ENCODE assay signal across 8 cellular contexts in the genomic region with DNA sequence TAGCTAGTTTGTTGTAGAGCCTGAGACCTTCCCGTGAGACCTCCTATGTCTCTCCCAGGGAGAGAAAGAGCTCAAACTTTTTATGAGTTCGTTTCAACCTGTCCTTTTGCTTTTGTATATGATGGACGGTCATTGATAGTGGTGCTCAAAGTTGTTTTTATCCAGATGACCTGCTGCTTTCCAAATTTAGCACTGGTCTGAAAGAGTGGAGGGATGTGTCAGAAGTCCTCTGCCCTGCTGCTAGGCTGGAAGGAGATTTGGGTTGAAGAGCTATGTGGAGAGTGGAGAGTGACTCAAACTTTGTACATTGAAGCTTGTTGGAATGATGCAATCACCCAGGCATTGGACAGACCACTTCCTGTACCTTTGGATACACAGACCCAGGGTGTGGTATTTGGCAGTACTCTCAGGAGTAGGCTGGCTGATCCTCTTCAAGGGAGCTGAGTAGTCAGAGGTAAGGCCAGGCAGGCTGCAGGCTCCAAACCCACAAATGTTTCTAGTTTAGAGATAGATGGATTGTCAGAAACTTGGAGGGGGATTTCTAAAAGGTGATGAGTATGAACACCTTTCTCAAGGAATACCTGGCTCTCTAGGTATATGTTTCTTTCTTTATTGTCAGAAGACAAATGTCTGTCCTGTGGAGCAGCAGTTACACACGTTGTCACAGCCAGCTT. TPM values are rescaled to one million over a fixed set of nuclear protein-coding genes. Genes with fewer than 3 reads are reported as not detected.
DNase-seq lines count a peak whose midpoint lies in the region; ATAC-seq and TF ChIP-seq lines count a peak whose summit lies in the region.

No MANE protein-coding gene starts in this region.

- no peak overlapping the region for H3K4me3 Mint-ChIP-seq in mesothelial cell of epicardium
- H3K4me3 Mint-ChIP-seq in effector memory CD8-positive, alpha-beta T cell, result no peak overlapping the region

- H3K27ac Mint-ChIP-seq in mesothelial cell of epicardium, result peak overlapping the region; percentile 4
- no peak overlapping the region for H3K27ac Mint-ChIP-seq in effector memory CD8-positive, alpha-beta T cell

- peaks cover 32% of the 10 kb centered on the region for H3K4me1 Mint-ChIP-seq in mesothelial cell of epicardium
- no peaks in the 10 kb centered on the region for H3K4me1 Mint-ChIP-seq in effector memory CD8-positive, alpha-beta T cell (ENCODE audit: low read depth in 2 of 2)

- DNase-seq in CD1c-positive myeloid dendritic cell (ENCODE audit: extremely low spot score) (peak; percentile 50), LoVo (ENCODE audit: low spot score) (peak; percentile 96), amniotic stem cell (lab: John Stamatoyannopoulos, UW) (peak; percentile 76), mesothelial cell of epicardium (ENCODE audit: low spot score in 2 of 2, unreplicated experiment in 2 of 2) (no peak), NCI-H1417 (lab: John Stamatoyannopoulos, UW) (no peak), foreskin melanocyte (no peak)
- no peak for DNase-seq in effector memory CD8-positive, alpha-beta T cell

- H3K36me3 Mint-ChIP-seq in mesothelial cell of epicardium, result no peaks in the 10 kb centered on the region
- no peaks in the 10 kb centered on the region for H3K36me3 Mint-ChIP-seq in effector memory CD8-positive, alpha-beta T cell (ENCODE audit: insufficient read depth)

- no peak for TF ChIP-seq CTCF in mesothelial cell of epicardium (IDR thresholded peaks at IDR 0.05; ENCODE audit: unreplicated experiment)

- H3K27me3 Mint-ChIP-seq in mesothelial cell of epicardium (ENCODE audit: low read depth), result no peaks in the 10 kb centered on the region
- no peaks in the 10 kb centered on the region for H3K27me3 Mint-ChIP-seq in effector memory CD8-positive, alpha-beta T cell

- no peaks in the 10 kb centered on the region for H3K9me3 Mint-ChIP-seq in mesothelial cell of epicardium
- no peaks in the 10 kb centered on the region for H3K9me3 Mint-ChIP-seq in effector memory CD8-positive, alpha-beta T cell

- ATAC-seq in GM19463 (IDR thresholded peaks at IDR 0.05; ENCODE audit: unreplicated experiment), result no peak
- no peak for ATAC-seq in effector memory CD8-positive, alpha-beta T cell (replicated peaks)

RNA-seq across cellular contexts. Expression of gene RREB1, which starts 49.4 kb away (rescaled TPM):
- total RNA-seq in mesothelial cell of epicardium, result 55.4 to 63.0 TPM (median 57.5 TPM) in 3 replicates

Comparison
In these comparisons a context has a peak if more than half of its experiments do, and no peak if none do; other contexts are left out.
1. DNase-seq: peak in CD1c-positive myeloid dendritic cell (single experiment), LoVo (single experiment) and amniotic stem cell (single experiment); none in mesothelial cell of epicardium (0 of 2), NCI-H1417 (0 of 3), effector memory CD8-positive, alpha-beta T cell (0 of 3) and foreskin melanocyte (single experiment).